In the genomic region with DNA sequence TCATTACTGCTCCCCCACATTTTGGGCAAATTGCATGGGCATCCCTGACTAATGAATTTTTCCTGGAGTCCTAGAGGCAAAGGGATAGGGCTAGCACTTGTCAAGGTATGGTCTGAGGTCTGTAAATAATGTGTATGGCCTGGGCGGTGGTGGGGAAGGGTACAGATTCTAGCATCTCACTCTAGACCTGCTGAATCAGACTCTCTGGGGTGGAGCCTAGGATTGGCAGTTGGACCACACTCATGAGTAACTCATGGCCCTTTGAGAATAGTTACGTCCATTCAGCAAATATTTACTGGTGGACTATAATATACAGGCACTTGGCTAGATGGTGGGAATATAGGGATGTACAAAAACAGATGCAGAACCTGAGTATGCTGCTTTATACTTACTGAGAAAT, we compare ENCODE assay signal across 18 cellular contexts.
DNase-seq lines count a peak whose midpoint lies in the region; ATAC-seq and TF ChIP-seq lines count a peak whose summit lies in the region.
"Had no signal": no experiment of that assay in that cellular context is flagged by ENCODE, and none has a peak within 500 bp of the region (broad histone marks: within the 10 kb centered on the region; RNA-seq: fewer than 3 reads in every experiment).

No MANE protein-coding gene starts in this region.

- intact Hi-C loops in Right ventricle myocardium superior (cut with DNase I) (no loop called here), left ventricle myocardium inferior (cut with micrococcal nuclease) (no loop called here), right cardiac atrium (cut with DNase I) (no loop called here)

- ATAC-seq in Right ventricle myocardium superior (ENCODE audit: poor library complexity) (peak; percentile 34), right cardiac atrium (peak; percentile 20 to 62), upper lobe of left lung (ENCODE audit: low FRiP score in 2 of 2) (peak; percentile 55 to 64), HG02885 (IDR thresholded peaks at IDR 0.05; ENCODE audit: poor library complexity, unreplicated experiment) (no peak)

- TF ChIP-seq POLR2A in upper lobe of left lung (IDR thresholded peaks at IDR 0.05): no peak

- WGBS in right cardiac atrium: 70% methylated on average over 2 of the region's 2 CpGs
- WGBS in upper lobe of left lung, 2 donors: 77 to 88% methylated on average over 2 of the region's 2 CpGs

- H3K9me3 ChIP-seq in left ventricle myocardium inferior (replicated peaks) (no peaks in the 10 kb centered on the region), MG63 (no peaks in the 10 kb centered on the region), right cardiac atrium (ENCODE audit: control insufficient read depth, low read length) (no peaks in the 10 kb centered on the region), upper lobe of left lung (no peaks in the 10 kb centered on the region)
- H3K9me3 ChIP-seq: BLaER1, Caco-2 had no signal

- no peak overlapping the region for H3K27ac ChIP-seq in left ventricle myocardium inferior (replicated peaks)
- no peak overlapping the region for H3K27ac ChIP-seq in right cardiac atrium (ENCODE audit: low read length)
- no peak overlapping the region for H3K27ac ChIP-seq in upper lobe of left lung
- no peak overlapping the region for H3K27ac ChIP-seq in caudate nucleus (ENCODE audit: low read depth, low read length)
- H3K27ac ChIP-seq: BLaER1, HL-60 had no signal

- no peak for DNase-seq in Right ventricle myocardium superior
- no peak for DNase-seq in left ventricle myocardium inferior
- DNase-seq in MG63: peak; percentile 13
- DNase-seq in right cardiac atrium: no peak
- DNase-seq in upper lobe of left lung: no peak
- no peak for DNase-seq in NCI-H2081 (lab: John Stamatoyannopoulos, UW)
- no peak for DNase-seq in caudate nucleus (lab: John Stamatoyannopoulos, UW)
- DNase-seq: 8988T; AML-193; Caco-2; CD8-positive, alpha-beta memory T cell; DND-41; GDM1; HCEC 1CT; HFFc6 had no signal

- H3K36me3 ChIP-seq in left ventricle myocardium inferior (no peaks in the 10 kb centered on the region), MG63 (no peaks in the 10 kb centered on the region), upper lobe of left lung (no peaks in the 10 kb centered on the region)
- H3K36me3 ChIP-seq: BLaER1 had no signal

- H3K4me1 ChIP-seq in left ventricle myocardium inferior (peaks cover 27% of the 10 kb centered on the region), right cardiac atrium (ENCODE audit: control insufficient read depth, insufficient read depth, low read length) (peaks cover 10% of the 10 kb centered on the region), upper lobe of left lung (no peaks in the 10 kb centered on the region)

- TF ChIP-seq CTCF in left ventricle myocardium inferior (IDR thresholded peaks at IDR 0.05; ENCODE audit: borderline replicate concordance): no peak
- TF ChIP-seq CTCF in upper lobe of left lung (IDR thresholded peaks at IDR 0.05): no peak

- H3K27me3 ChIP-seq in left ventricle myocardium inferior (ENCODE audit: low read depth) (no peaks in the 10 kb centered on the region), MG63 (no peaks in the 10 kb centered on the region), right cardiac atrium (ENCODE audit: control insufficient read depth, insufficient read depth) (no peaks in the 10 kb centered on the region), upper lobe of left lung (no peaks in the 10 kb centered on the region)
- H3K27me3 ChIP-seq: BLaER1 had no signal

- no peak overlapping the region for H3K4me3 ChIP-seq in left ventricle myocardium inferior
- H3K4me3 ChIP-seq in MG63: no peak overlapping the region
- H3K4me3 ChIP-seq in right cardiac atrium (ENCODE audit: low read length): no peak overlapping the region
- no peak overlapping the region for H3K4me3 ChIP-seq in upper lobe of left lung
- H3K4me3 ChIP-seq: BLaER1 had no signal

- no peak for TF ChIP-seq EP300 in upper lobe of left lung (IDR thresholded peaks at IDR 0.05)
